Comparison of ENCODE assay signal across 12 cellular contexts in the genomic region with DNA sequence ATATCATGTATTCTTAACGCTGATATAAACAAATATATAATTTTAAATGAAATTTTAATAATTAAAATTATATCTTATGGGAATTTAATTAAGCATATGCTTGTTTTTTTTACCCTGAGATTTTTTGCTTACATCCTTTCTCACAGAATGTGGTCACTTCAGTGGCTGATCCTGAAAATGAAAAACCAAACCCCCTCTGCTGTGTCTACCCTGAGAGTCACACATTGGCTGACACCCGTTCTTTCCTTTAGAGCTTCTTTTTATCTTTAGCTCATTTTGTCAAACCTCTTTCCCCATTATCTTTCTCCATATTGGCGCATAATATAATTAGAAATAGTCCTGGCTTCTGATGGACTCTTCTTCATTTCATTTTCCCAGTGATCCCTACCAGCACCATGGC. TPM values are rescaled to one million over a fixed set of nuclear protein-coding genes. Genes with fewer than 3 reads are reported as not detected.
A peak's percentile ranks its signal among the peaks of the same experiment; 100 is the strongest.
DNase-seq lines count a peak whose midpoint lies in the region; ATAC-seq, FAIRE-seq and TF ChIP-seq lines count a peak whose summit lies in the region.
"Had no signal": no experiment of that assay in that cellular context is flagged by ENCODE, and none has a peak within 500 bp of the region (broad histone marks: within the 10 kb centered on the region; RNA-seq: fewer than 3 reads in every experiment).

No MANE protein-coding gene starts in this region.

- FAIRE-seq in small intestine (lab: Jason Lieb, UNC), result no peak

- no peaks in the 10 kb centered on the region for H3K36me3 ChIP-seq in uterus
- H3K36me3 ChIP-seq in small intestine (ENCODE audit: control insufficient read depth in 2 of 2, insufficient read depth in 2 of 2, low read length in 2 of 2), result peaks cover 0 to 6% of the 10 kb centered on the region in 2 donors
- H3K36me3 ChIP-seq in sigmoid colon, result no peaks in the 10 kb centered on the region

- H3K4me3 ChIP-seq in uterus (no peak overlapping the region), small intestine (ENCODE audit: low read depth in 1 of 2, low read length in 2 of 2) (no peak overlapping the region), sigmoid colon (no peak overlapping the region)
- H3K4me3 ChIP-seq: SK-N-MC had no signal

- peak overlapping the region; percentile 4 for H3K27ac Mint-ChIP-seq in activated naive CD4-positive, alpha-beta T cell treated with anti-CD3 and anti-CD28 coated beads for 36 hours
- peak overlapping the region in 1 of 2 donors; percentile 92 for H3K27ac Mint-ChIP-seq in activated naive CD4-positive, alpha-beta T cell treated with anti-CD3 and anti-CD28 coated beads, Interleukin-2, amount 50 U/mL, for 72 hours
- H3K27ac Mint-ChIP-seq in activated naive CD8-positive, alpha-beta T cell, result peak overlapping the region; percentile 72
- H3K27ac Mint-ChIP-seq: type B pancreatic cell had no signal

- TF ChIP-seq POLR2A in uterus (IDR thresholded peaks at IDR 0.05) (no peak), sigmoid colon (IDR thresholded peaks at IDR 0.05) (no peak)

- no peaks in the 10 kb centered on the region for H3K9me3 Mint-ChIP-seq in activated naive CD4-positive, alpha-beta T cell treated with anti-CD3 and anti-CD28 coated beads for 36 hours
- no peaks in the 10 kb centered on the region for H3K9me3 Mint-ChIP-seq in activated naive CD4-positive, alpha-beta T cell treated with anti-CD3 and anti-CD28 coated beads, Interleukin-2, amount 50 U/mL, for 72 hours
- H3K9me3 Mint-ChIP-seq in activated naive CD8-positive, alpha-beta T cell (ENCODE audit: low read depth), result no peaks in the 10 kb centered on the region
- H3K9me3 Mint-ChIP-seq: type B pancreatic cell had no signal

- H3K27me3 ChIP-seq in uterus, result no peaks in the 10 kb centered on the region
- H3K27me3 ChIP-seq in small intestine (ENCODE audit: control insufficient read depth in 2 of 2, insufficient read depth in 2 of 2, low read length in 2 of 2), result no peaks in the 10 kb centered on the region
- no peaks in the 10 kb centered on the region for H3K27me3 ChIP-seq in sigmoid colon

- intact Hi-C loops in activated naive CD4-positive, alpha-beta T cell treated with anti-CD3 and anti-CD28 coated beads for 36 hours (cut with micrococcal nuclease), result no loop called here
- intact Hi-C loops in uterus (cut with DNase I; ENCODE audit: low total_unique reads), result loop anchor here (10.0 kb wide), 1 partner anchor 214 kb away; no protein-coding TSS in a partner anchor
- intact Hi-C loops in sigmoid colon (cut with DNase I), result no loop called here

- no peak for ATAC-seq in activated naive CD4-positive, alpha-beta T cell treated with anti-CD3 and anti-CD28 coated beads, Interleukin-2, amount 50 U/mL, for 72 hours
- ATAC-seq in HG02870 (IDR thresholded peaks at IDR 0.05; ENCODE audit: unreplicated experiment), result peak; percentile 74

- H3K9me3 ChIP-seq in uterus (no peaks in the 10 kb centered on the region), small intestine (ENCODE audit: control insufficient read depth, low read depth) (no peaks in the 10 kb centered on the region), sigmoid colon (no peaks in the 10 kb centered on the region)

- no peak for TF ChIP-seq EP300 in sigmoid colon (IDR thresholded peaks at IDR 0.05)

- TF ChIP-seq CTCF in uterus (IDR thresholded peaks at IDR 0.05) (no peak), sigmoid colon (IDR thresholded peaks at IDR 0.05) (no peak)

- peaks cover 3% of the 10 kb centered on the region for H3K36me3 Mint-ChIP-seq in activated naive CD4-positive, alpha-beta T cell treated with anti-CD3 and anti-CD28 coated beads for 36 hours (ENCODE audit: low read depth)
- H3K36me3 Mint-ChIP-seq in activated naive CD4-positive, alpha-beta T cell treated with anti-CD3 and anti-CD28 coated beads, Interleukin-2, amount 50 U/mL, for 72 hours, result no peaks in the 10 kb centered on the region
- peaks cover 12% of the 10 kb centered on the region for H3K36me3 Mint-ChIP-seq in activated naive CD8-positive, alpha-beta T cell

- no peak for DNase-seq in activated naive CD4-positive, alpha-beta T cell treated with anti-CD3 and anti-CD28 coated beads for 36 hours
- no peak for DNase-seq in activated naive CD4-positive, alpha-beta T cell treated with anti-CD3 and anti-CD28 coated beads, Interleukin-2, amount 50 U/mL, for 72 hours (ENCODE audit: low spot score in 2 of 2)
- DNase-seq in uterus (no peak), NCI-H187 (lab: John Stamatoyannopoulos, UW) (no peak), small intestine (no peak), sigmoid colon (no peak)
- DNase-seq: stimulated activated CD4-positive, alpha-beta T cell treated with anti-CD3 and anti-CD28 coated beads, Interleukin-12 subunit alpha, Interleukin-12 subunit beta, amount 100 ng/mL, for 4 hours had no signal

- CTCF ChIA-PET in activated naive CD4-positive, alpha-beta T cell treated with anti-CD3 and anti-CD28 coated beads for 36 hours (lab: Charles Lee), result interaction anchor here (1.1 kb wide), 1 partner anchor 10 kb away, joined by 9 read pairs; a partner anchor contains a TSS

- WGBS in small intestine, 3 donors, result 76 to 89% (median 77%) methylated on average over 3 of the region's 3 CpGs
- WGBS in sigmoid colon, 2 donors, result 83 to 87% methylated on average over 3 of the region's 3 CpGs

- H3K27ac ChIP-seq in uterus (peak overlapping the region; percentile 85 to 96), small intestine (ENCODE audit: low read depth in 1 of 2, low read length in 1 of 2) (peak overlapping the region in 1 of 2 donors; percentile 70), sigmoid colon (peak overlapping the region in 2 of 4 donors; percentile 76)
- H3K27ac ChIP-seq: epithelial cell of prostate, SK-N-MC had no signal

- peaks cover 27% of the 10 kb centered on the region for H3K4me1 Mint-ChIP-seq in activated naive CD4-positive, alpha-beta T cell treated with anti-CD3 and anti-CD28 coated beads for 36 hours (ENCODE audit: low read depth)
- peaks cover 33% of the 10 kb centered on the region for H3K4me1 Mint-ChIP-seq in activated naive CD8-positive, alpha-beta T cell (ENCODE audit: low read depth)

- H3K4me1 ChIP-seq in uterus, result no peaks in the 10 kb centered on the region
- H3K4me1 ChIP-seq in small intestine (ENCODE audit: control insufficient read depth in 2 of 2, insufficient read depth in 1 of 2, low read depth in 1 of 2, low read length in 1 of 2), result no peaks in the 10 kb centered on the region
- peaks cover 0 to 8% (median 4%) of the 10 kb centered on the region in 4 donors for H3K4me1 ChIP-seq in sigmoid colon

- H3K4me3 Mint-ChIP-seq in activated naive CD4-positive, alpha-beta T cell treated with anti-CD3 and anti-CD28 coated beads for 36 hours, result no peak overlapping the region
- peak overlapping the region; percentile 9 for H3K4me3 Mint-ChIP-seq in activated naive CD8-positive, alpha-beta T cell
- H3K4me3 Mint-ChIP-seq: type B pancreatic cell had no signal

- no peaks in the 10 kb centered on the region for H3K27me3 Mint-ChIP-seq in activated naive CD4-positive, alpha-beta T cell treated with anti-CD3 and anti-CD28 coated beads for 36 hours (ENCODE audit: low read depth)
- no peaks in the 10 kb centered on the region for H3K27me3 Mint-ChIP-seq in activated naive CD8-positive, alpha-beta T cell
- H3K27me3 Mint-ChIP-seq: type B pancreatic cell had no signal

RNA-seq across cellular contexts. Expression of a gene that starts 10.8 kb away (rescaled TPM):
- 100 to 1,000 TPM; 322 to 354 TPM for total RNA-seq in activated naive CD4-positive, alpha-beta T cell treated with anti-CD3 and anti-CD28 coated beads for 36 hours
- total RNA-seq in activated naive CD4-positive, alpha-beta T cell treated with anti-CD3 and anti-CD28 coated beads, Interleukin-2, amount 50 U/mL, for 72 hours, result 100 to 1,000 TPM; 345 to 354 TPM
- 100 to 1,000 TPM in 1 of 4 donors, 10 to 100 TPM in 3; 65.9 to 104 (median 83.4) TPM for total RNA-seq in uterus
- polyA plus RNA-seq in small intestine, result 10 to 100 TPM; 42.4 to 99.8 (median 47.4) TPM
- total RNA-seq in sigmoid colon, result 100 to 1,000 TPM in 1 of 4 donors, 10 to 100 TPM in 3; 41.3 to 107 (median 85.7) TPM
- polyA plus RNA-seq in sigmoid colon, result 10 to 100 TPM; 75.7 to 87.1 (median 77.2) TPM

RNA-seq across cellular contexts. Expression of a gene that starts 34.2 kb away (rescaled TPM):
- 10 to 100 TPM; 48.8 to 51.2 TPM for total RNA-seq in activated naive CD4-positive, alpha-beta T cell treated with anti-CD3 and anti-CD28 coated beads for 36 hours
- 10 to 100 TPM; 42.6 to 45.7 TPM for total RNA-seq in activated naive CD4-positive, alpha-beta T cell treated with anti-CD3 and anti-CD28 coated beads, Interleukin-2, amount 50 U/mL, for 72 hours
- total RNA-seq in uterus (10 to 100 TPM in 3 of 4 donors, 1 to 10 TPM in 1; 6.4 to 50.3 (median 35.3) TPM), sigmoid colon (10 to 100 TPM; 17.5 to 36.0 (median 24.3) TPM)
- polyA plus RNA-seq in small intestine (10 to 100 TPM; 18.1 to 34.7 (median 19.9) TPM), sigmoid colon (10 to 100 TPM; 25.2 to 28.9 (median 28.7) TPM)
